ENCODE assay signal across 24 cellular contexts in the genomic region with DNA sequence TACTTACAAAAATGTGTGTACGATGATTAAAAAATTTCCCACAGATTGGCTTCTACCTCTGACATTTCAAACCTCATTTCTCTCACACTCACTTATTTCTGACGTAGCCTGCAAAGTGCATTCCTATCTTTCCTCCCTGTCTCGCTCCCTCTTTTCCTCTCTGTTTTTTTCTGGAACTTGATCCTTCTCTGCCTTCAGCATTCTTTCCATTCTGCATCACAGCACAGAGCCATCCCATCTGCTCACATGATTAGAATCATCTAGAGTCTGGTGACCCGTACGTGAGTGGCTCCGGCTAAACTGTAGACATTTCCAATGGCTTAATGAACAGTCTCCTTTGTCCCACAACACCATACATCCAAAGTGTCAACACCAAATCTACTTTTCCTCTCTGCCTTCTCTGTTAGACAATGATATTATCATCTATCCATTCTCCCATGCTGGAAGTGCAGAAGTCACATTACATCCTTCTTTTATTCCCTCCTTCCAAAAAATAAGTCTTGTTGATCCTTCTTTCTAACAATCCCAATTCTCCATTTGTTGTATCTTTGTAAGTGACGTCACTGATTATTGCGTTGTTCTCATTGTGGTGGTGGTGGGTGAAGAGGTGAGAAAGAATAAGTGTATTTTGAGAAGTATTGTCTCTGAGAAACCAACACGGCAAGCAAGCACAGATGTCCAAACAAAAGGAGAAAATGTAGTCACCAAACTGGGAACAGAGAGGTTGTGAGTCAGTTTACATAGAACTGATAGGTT. TPM values are rescaled to one million over a fixed set of nuclear protein-coding genes. Genes with fewer than 3 reads are reported as not detected.
"Had no signal": no experiment of that assay in that cellular context is flagged by ENCODE, and none has a peak within 500 bp of the region (broad histone marks: within the 10 kb centered on the region; RNA-seq: fewer than 3 reads in every experiment).

No MANE protein-coding gene starts in this region.

- H3K4me1 ChIP-seq: gastroesophageal sphincter, left ventricle myocardium inferior, prostate gland, SJCRH30, testis, upper lobe of right lung had no signal

- H3K36me3 Mint-ChIP-seq: activated CD8-positive, alpha-beta memory T cell treated with anti-CD3 and anti-CD28 coated beads, Interleukin-2, amount 10 ng/mL, durations not matched to agents 7 days and 5 days; activated naive CD8-positive, alpha-beta T cell treated with anti-CD3 and anti-CD28 coated beads for 36 hours; brain; stimulated activated memory B cell treated with anti-CD40 and anti-IgM and Interleukin-4, amounts not matched to agents 10 μg/mL and 1 μg/mL and 100 μg/mL, for 72 hours had no signal

- H3K4me3 ChIP-seq: dorsolateral prefrontal cortex, gastroesophageal sphincter, left ventricle myocardium inferior, prostate gland, SJCRH30, testis, upper lobe of right lung had no signal

- H3K4me3 Mint-ChIP-seq: activated CD8-positive, alpha-beta memory T cell treated with anti-CD3 and anti-CD28 coated beads, Interleukin-2, amount 10 ng/mL, durations not matched to agents 7 days and 5 days; activated naive CD8-positive, alpha-beta T cell treated with anti-CD3 and anti-CD28 coated beads for 36 hours; brain; stimulated activated memory B cell treated with anti-CD40 and anti-IgM and Interleukin-4, amounts not matched to agents 10 μg/mL and 1 μg/mL and 100 μg/mL, for 72 hours had no signal

- H3K27me3 Mint-ChIP-seq: activated CD8-positive, alpha-beta memory T cell treated with anti-CD3 and anti-CD28 coated beads, Interleukin-2, amount 10 ng/mL, durations not matched to agents 7 days and 5 days; brain; stimulated activated memory B cell treated with anti-CD40 and anti-IgM and Interleukin-4, amounts not matched to agents 10 μg/mL and 1 μg/mL and 100 μg/mL, for 72 hours had no signal

- ATAC-seq: activated CD8-positive, alpha-beta memory T cell treated with anti-CD3 and anti-CD28 coated beads, Interleukin-2, amount 10 ng/mL, durations not matched to agents 7 days and 5 days; gastroesophageal sphincter; sciatic nerve; stimulated activated memory B cell treated with anti-CD40 and anti-IgM and Interleukin-4, amounts not matched to agents 10 μg/mL and 1 μg/mL and 100 μg/mL, for 72 hours; upper lobe of right lung had no signal

- H3K4me1 Mint-ChIP-seq: activated CD8-positive, alpha-beta memory T cell treated with anti-CD3 and anti-CD28 coated beads, Interleukin-2, amount 10 ng/mL, durations not matched to agents 7 days and 5 days; activated naive CD8-positive, alpha-beta T cell treated with anti-CD3 and anti-CD28 coated beads for 36 hours; stimulated activated memory B cell treated with anti-CD40 and anti-IgM and Interleukin-4, amounts not matched to agents 10 μg/mL and 1 μg/mL and 100 μg/mL, for 72 hours had no signal

- DNase-seq: activated CD4-positive, alpha-beta T cell treated with anti-CD3 and anti-CD28 coated beads, Interleukin-2, amount 50 U/mL, for 48 hours; activated CD8-positive, alpha-beta memory T cell treated with anti-CD3 and anti-CD28 coated beads, Interleukin-2, amount 10 ng/mL, durations not matched to agents 7 days and 5 days; activated naive CD8-positive, alpha-beta T cell treated with anti-CD3 and anti-CD28 coated beads for 36 hours; amygdala; caudate nucleus; dorsolateral prefrontal cortex; erythroblast; hippocampal formation; left ventricle myocardium inferior; mammary epithelial cell; SJCRH30; stimulated activated CD4-positive, alpha-beta T cell treated with anti-CD3 and anti-CD28 coated beads, Interleukin-4, amount 100 ng/mL, for 24 hours; testis; upper lobe of right lung had no signal

- FAIRE-seq: endometrium, keratinocyte had no signal

- H3K9me3 Mint-ChIP-seq: activated naive CD8-positive, alpha-beta T cell treated with anti-CD3 and anti-CD28 coated beads for 36 hours had no signal

- H3K9me3 ChIP-seq: gastroesophageal sphincter, left ventricle myocardium inferior, prostate gland, SJCRH30, testis, upper lobe of right lung had no signal

- H3K36me3 ChIP-seq: gastroesophageal sphincter, left ventricle myocardium inferior, prostate gland, SJCRH30, upper lobe of right lung had no signal

- H3K27ac ChIP-seq: dorsolateral prefrontal cortex, gastroesophageal sphincter, left ventricle myocardium inferior, prostate gland, SJCRH30, testis, upper lobe of right lung had no signal

- H3K27me3 ChIP-seq: gastroesophageal sphincter, SJCRH30, testis, upper lobe of right lung had no signal

- H3K27ac Mint-ChIP-seq: activated CD8-positive, alpha-beta memory T cell treated with anti-CD3 and anti-CD28 coated beads, Interleukin-2, amount 10 ng/mL, durations not matched to agents 7 days and 5 days; activated naive CD8-positive, alpha-beta T cell treated with anti-CD3 and anti-CD28 coated beads for 36 hours; brain; stimulated activated memory B cell treated with anti-CD40 and anti-IgM and Interleukin-4, amounts not matched to agents 10 μg/mL and 1 μg/mL and 100 μg/mL, for 72 hours had no signal

RNA-seq across cellular contexts. Expression of a gene that starts 41.6 kb away (rescaled TPM):
- total RNA-seq: activated CD8-positive, alpha-beta memory T cell treated with anti-CD3 and anti-CD28 coated beads, Interleukin-2, amount 10 ng/mL, durations not matched to agents 7 days and 5 days; activated naive CD8-positive, alpha-beta T cell treated with anti-CD3 and anti-CD28 coated beads for 36 hours; left ventricle myocardium inferior; mammary epithelial cell; myocyte; omental fat pad; prostate gland; sciatic nerve; SJCRH30; T-helper 2 cell treated with Interferon-gamma antibody and Interleukin-4, amounts not matched to agents 100 ng/mL and 5 ng/mL, for 36 hours; upper lobe of right lung had no signal
- polyA plus RNA-seq: keratinocyte, mammary epithelial cell had no signal
